8 cellular contexts compared by ENCODE assay signal in genomic region chr5:176413255-176413565, GRCh38. TPM values are rescaled to one million over a fixed set of nuclear protein-coding genes. Genes with fewer than 3 reads are reported as not detected.
A peak's percentile ranks its signal among the peaks of the same experiment; 100 is the strongest.
DNase-seq lines count a peak whose midpoint lies in the region; FAIRE-seq and TF ChIP-seq lines count a peak whose summit lies in the region.
"Had no signal": no experiment of that assay in that cellular context is flagged by ENCODE, and none has a peak within 500 bp of the region (broad histone marks: within the 10 kb centered on the region; RNA-seq: fewer than 3 reads in every experiment).

No MANE protein-coding gene starts in this region.

- H3K36me3 ChIP-seq in MG63 (peaks cover 26% of the 10 kb centered on the region), skeletal muscle satellite cell (ENCODE audit: insufficient read depth, low read length) (peaks cover 8% of the 10 kb centered on the region), kidney (ENCODE audit: control insufficient read depth in 1 of 2, insufficient read depth in 2 of 2, low read length in 2 of 2) (peaks cover 0 to 8% of the 10 kb centered on the region in 2 donors)

- peaks cover 57% of the 10 kb centered on the region for H3K4me1 ChIP-seq in skeletal muscle satellite cell (ENCODE audit: control insufficient read depth, insufficient read depth, low read length)
- peaks cover 5 to 13% of the 10 kb centered on the region in 2 donors for H3K4me1 ChIP-seq in kidney (ENCODE audit: control insufficient read depth in 1 of 2, insufficient read depth in 1 of 2, low read depth in 1 of 2, low read length in 2 of 2)

- intact Hi-C loops in kidney (cut with DNase I): no loop called here

- no peak overlapping the region for H3K27ac ChIP-seq in kidney (ENCODE audit: low read depth in 2 of 2, low read length in 2 of 2)

- H3K9me3 ChIP-seq in MG63 (no peaks in the 10 kb centered on the region), skeletal muscle satellite cell (replicated peaks; ENCODE audit: low read length) (no peaks in the 10 kb centered on the region), kidney (ENCODE audit: control insufficient read depth in 1 of 2, low read length in 2 of 2) (no peaks in the 10 kb centered on the region)

- no peak overlapping the region for H3K4me3 ChIP-seq in MG63
- H3K4me3 ChIP-seq in fibroblast of mammary gland (ENCODE audit: control insufficient read depth, low read depth, low read length): no peak overlapping the region
- H3K4me3 ChIP-seq in skeletal muscle satellite cell (ENCODE audit: low read length): peak overlapping the region; percentile 29
- H3K4me3 ChIP-seq in kidney (ENCODE audit: low read length in 2 of 2): no peak overlapping the region

- H3K4me2 ChIP-seq in skeletal muscle satellite cell (ENCODE audit: low read length): peak overlapping the region; percentile 92

- peak; percentile 41 for DNase-seq in MG63
- DNase-seq in fibroblast of mammary gland (ENCODE audit: low read depth): peak; percentile 56
- no peak for DNase-seq in NK-92 (lab: John Stamatoyannopoulos, UW; ENCODE audit: unreplicated experiment)
- no peak for DNase-seq in OCI-M2 (lab: John Stamatoyannopoulos, UW; ENCODE audit: unreplicated experiment)
- no peak for DNase-seq in kidney
- DNase-seq: erythroblast, NCI-H2171 treated with DMSO at 0.1 percent for 48 hours had no signal

- H3K9ac ChIP-seq in skeletal muscle satellite cell (ENCODE audit: low read depth, low read length) (peak overlapping the region; percentile 31), kidney (ENCODE audit: low read length in 2 of 2) (no peak overlapping the region)

- TF ChIP-seq CTCF in fibroblast of mammary gland (conservative IDR thresholded peaks at IDR 0.05; ENCODE audit: control insufficient read depth, insufficient read depth, low read depth, low read length) (no peak), kidney (IDR thresholded peaks at IDR 0.05; ENCODE audit: borderline replicate concordance, extremely low read depth, insufficient read depth) (no peak)

- no peak for FAIRE-seq in kidney (lab: Jason Lieb, UNC)

- no peaks in the 10 kb centered on the region for H3K27me3 ChIP-seq in MG63
- no peaks in the 10 kb centered on the region for H3K27me3 ChIP-seq in skeletal muscle satellite cell (ENCODE audit: control insufficient read depth, insufficient read depth, low read length)

RNA-seq across cellular contexts. Expression of gene CLTB, which starts 3.1 kb away (rescaled TPM):
- total RNA-seq in MG63 (2014; rRNA removed; shearing (Covaris generic); ENCODE audit: low replicate concordance): 281 and 342 TPM in 2 replicates
- total RNA-seq in skeletal muscle satellite cell (2012; rRNA removed): 85.7 and 112 TPM in 2 replicates
- 76.3 TPM for total RNA-seq in kidney
- 151 TPM for polyA plus RNA-seq in kidney (ENCODE audit: insufficient read depth, low read depth, low replicate concordance)

RNA-seq across cellular contexts. Expression of gene HIGD2A, which starts 24.7 kb away (rescaled TPM):
- 151 and 166 TPM in 2 replicates for total RNA-seq in MG63 (2014; rRNA removed; shearing (Covaris generic); ENCODE audit: low replicate concordance)
- total RNA-seq in skeletal muscle satellite cell (2012; rRNA removed): 28.9 and 39.5 TPM in 2 replicates
- 105 TPM for total RNA-seq in kidney
- polyA plus RNA-seq in kidney (ENCODE audit: insufficient read depth, low read depth, low replicate concordance): 344 TPM

RNA-seq across cellular contexts. Expression of gene NOP16, which starts 24.8 kb away (rescaled TPM):
- total RNA-seq in MG63 (2014; rRNA removed; shearing (Covaris generic); ENCODE audit: low replicate concordance): 146 and 237 TPM in 2 replicates
- 26.1 and 40.6 TPM in 2 replicates for total RNA-seq in skeletal muscle satellite cell (2012; rRNA removed)
- total RNA-seq in kidney: 18.1 TPM
- 32.1 TPM for polyA plus RNA-seq in kidney (ENCODE audit: insufficient read depth, low read depth, low replicate concordance)

RNA-seq across cellular contexts. Expression of gene FAF2, which starts 35.0 kb away (rescaled TPM):
- total RNA-seq in MG63 (2014; rRNA removed; shearing (Covaris generic); ENCODE audit: low replicate concordance): 48.8 and 49.4 TPM in 2 replicates
- total RNA-seq in skeletal muscle satellite cell (2012; rRNA removed): 39.0 and 42.2 TPM in 2 replicates
- total RNA-seq in kidney: 31.7 TPM
- polyA plus RNA-seq in kidney (ENCODE audit: insufficient read depth, low read depth, low replicate concordance): 11.1 TPM

RNA-seq across cellular contexts. Expression of gene ARL10, which starts 47.9 kb away (rescaled TPM):
- total RNA-seq in MG63 (2014; rRNA removed; shearing (Covaris generic); ENCODE audit: low replicate concordance): 0.20 and 0.33 TPM in 2 replicates
- total RNA-seq in skeletal muscle satellite cell (2012; rRNA removed): 8.9 and 11.8 TPM in 2 replicates
- 6.2 TPM for total RNA-seq in kidney
- 2.9 TPM for polyA plus RNA-seq in kidney (ENCODE audit: insufficient read depth, low read depth, low replicate concordance)

Comparison
In these comparisons a context has a peak if more than half of its experiments do, and no peak if none do; other contexts are left out.
1. DNase-seq: peak in MG63 (single experiment) and fibroblast of mammary gland (single experiment); none in NK-92 (single experiment), OCI-M2 (single experiment) and kidney (single experiment).